1 cellular context compared by ENCODE assay signal in the genomic region with DNA sequence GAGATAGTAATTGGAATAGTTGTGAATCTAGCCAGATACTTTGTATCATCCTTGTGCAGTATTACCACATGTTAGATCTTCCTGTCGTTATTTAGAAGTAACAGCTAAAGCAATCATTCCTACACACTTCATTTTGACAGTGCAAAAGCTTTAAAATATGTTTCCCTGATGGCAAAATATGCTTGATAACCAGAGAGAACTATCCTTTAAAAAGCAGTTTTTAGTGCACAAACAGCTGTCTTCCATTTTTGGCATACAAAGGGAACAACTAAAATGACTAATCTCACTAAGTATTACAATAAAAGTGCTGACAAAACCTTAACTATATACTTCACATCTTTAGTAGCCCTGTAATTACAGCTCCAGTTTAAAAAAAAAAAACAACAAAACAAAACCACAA.
TF ChIP-seq lines count a peak whose summit lies in the region.

No MANE protein-coding gene starts in this region.

TF ChIP-seq in IMR-90, 13 proteins besides CTCF, POLR2A, EP300 and RAD21:
- no peak for TF ChIP-seq SMC3 (IDR thresholded peaks at IDR 0.05; ENCODE audit: low read depth, low read length)
TF ChIP-seq in IMR-90: peak in this region for 0.
